ENCODE assay signal across 26 cellular contexts in the genomic region with DNA sequence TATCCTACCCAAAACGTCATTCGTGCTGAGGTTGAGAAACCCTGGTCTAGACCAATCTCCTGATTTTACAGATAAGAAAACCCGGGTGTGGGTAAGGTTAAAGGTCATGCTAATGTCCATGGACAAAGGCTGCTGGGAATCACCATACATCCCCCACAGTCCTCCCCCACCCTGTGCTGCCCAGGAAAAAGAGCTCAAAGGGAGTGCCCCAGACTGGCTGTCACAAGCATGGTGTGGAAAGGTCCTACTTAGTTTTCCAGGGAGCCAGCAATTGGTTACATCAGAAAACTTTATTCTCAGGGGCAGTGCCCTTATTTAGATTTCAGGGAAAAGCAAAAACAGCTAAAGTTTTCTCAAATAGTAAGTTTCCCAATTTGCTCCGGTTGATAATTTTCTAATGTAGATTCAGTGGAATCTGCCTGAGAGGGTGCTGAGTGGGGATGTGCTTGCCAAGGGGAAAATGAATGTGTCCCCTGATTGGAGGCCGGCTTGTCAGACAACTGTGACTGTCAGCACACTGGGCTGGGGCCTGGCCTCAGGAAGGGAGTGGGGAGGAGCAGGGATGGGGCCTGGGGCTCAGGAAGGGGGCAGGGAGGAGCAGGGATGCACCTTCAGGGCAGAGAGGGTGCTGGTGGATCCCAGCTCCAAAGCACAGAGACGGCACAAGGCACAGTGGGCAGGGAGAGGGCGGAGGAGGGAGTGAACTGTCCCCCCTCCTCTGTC.
"Had no signal": no experiment of that assay in that cellular context is flagged by ENCODE, and none has a peak within 500 bp of the region (broad histone marks: within the 10 kb centered on the region; RNA-seq: fewer than 3 reads in every experiment).

No MANE protein-coding gene starts in this region.

- H3K27me3 ChIP-seq: ascending aorta, Peyer's patch, SJSA1 had no signal

- H3K36me3 ChIP-seq: ascending aorta, Peyer's patch, SJSA1 had no signal

- H3K9me3 ChIP-seq: ascending aorta, body of pancreas, Peyer's patch, SJSA1 had no signal

- H3K4me1 Mint-ChIP-seq: activated B cell treated with CpG ODN at 0.5 μM for 24 hours; activated CD4-positive, alpha-beta T cell treated with anti-CD3 and anti-CD28 coated beads, Interleukin-2, amount 10 ng/mL, durations not matched to agents 24 days and 14 days; activated naive CD8-positive, alpha-beta T cell treated with anti-CD3 and anti-CD28 coated beads, Interleukin-2, amount 50 U/mL, for 24 hours had no signal

- H3K9me3 Mint-ChIP-seq: activated B cell treated with CpG ODN at 0.5 μM for 24 hours; activated CD4-positive, alpha-beta T cell treated with anti-CD3 and anti-CD28 coated beads, Interleukin-2, amount 10 ng/mL, durations not matched to agents 24 days and 14 days; activated naive CD4-positive, alpha-beta T cell treated with anti-CD3 and anti-CD28 coated beads, Interleukin-2, amount 50 U/mL, for 72 hours; activated naive CD8-positive, alpha-beta T cell treated with anti-CD3 and anti-CD28 coated beads, Interleukin-2, amount 50 U/mL, for 24 hours; activated T-cell treated with anti-CD3 and anti-CD28 coated beads, Interleukin-2, amount 50 U/mL, for 4 hours had no signal

- ATAC-seq: activated naive CD4-positive, alpha-beta T cell treated with anti-CD3 and anti-CD28 coated beads, Interleukin-2, amount 50 U/mL, for 72 hours; activated naive CD8-positive, alpha-beta T cell treated with anti-CD3 and anti-CD28 coated beads, Interleukin-2, amount 50 U/mL, for 24 hours; activated T-cell treated with anti-CD3 and anti-CD28 coated beads, Interleukin-2, amount 50 U/mL, for 4 hours; body of pancreas; SK-N-SH treated with all-trans-retinoic acid at 6 μM for 48 hours had no signal

- H3K36me3 Mint-ChIP-seq: activated naive CD4-positive, alpha-beta T cell treated with anti-CD3 and anti-CD28 coated beads, Interleukin-2, amount 50 U/mL, for 72 hours had no signal

- H3K27ac Mint-ChIP-seq: activated B cell treated with CpG ODN at 0.5 μM for 24 hours; activated CD4-positive, alpha-beta T cell treated with anti-CD3 and anti-CD28 coated beads, Interleukin-2, amount 10 ng/mL, durations not matched to agents 24 days and 14 days; activated naive CD4-positive, alpha-beta T cell treated with anti-CD3 and anti-CD28 coated beads, Interleukin-2, amount 50 U/mL, for 72 hours; activated naive CD8-positive, alpha-beta T cell treated with anti-CD3 and anti-CD28 coated beads, Interleukin-2, amount 50 U/mL, for 24 hours had no signal

- H3K27me3 Mint-ChIP-seq: activated CD4-positive, alpha-beta T cell treated with anti-CD3 and anti-CD28 coated beads, Interleukin-2, amount 10 ng/mL, durations not matched to agents 24 days and 14 days had no signal

- H3K4me3 Mint-ChIP-seq: activated B cell treated with CpG ODN at 0.5 μM for 24 hours; activated CD4-positive, alpha-beta T cell treated with anti-CD3 and anti-CD28 coated beads, Interleukin-2, amount 10 ng/mL, durations not matched to agents 24 days and 14 days; activated naive CD8-positive, alpha-beta T cell treated with anti-CD3 and anti-CD28 coated beads, Interleukin-2, amount 50 U/mL, for 24 hours; activated T-cell treated with anti-CD3 and anti-CD28 coated beads, Interleukin-2, amount 50 U/mL, for 4 hours had no signal

- H3K4me3 ChIP-seq: ascending aorta, body of pancreas, Peyer's patch, SJSA1 had no signal

- DNase-seq: activated B cell treated with CpG ODN at 0.5 μM for 24 hours; activated CD4-positive, alpha-beta T cell treated with anti-CD3 and anti-CD28 coated beads for 1 hour; activated CD4-positive, alpha-beta T cell treated with anti-CD3 and anti-CD28 coated beads, Interleukin-2, amount 10 ng/mL, durations not matched to agents 24 days and 14 days; activated CD4-positive, alpha-beta T cell treated with anti-CD3 and anti-CD28 coated beads, Interleukin-2, amount 50 U/mL, for 48 hours; activated CD8-positive, alpha-beta memory T cell treated with anti-CD3 and anti-CD28 coated beads for 24 hours; activated effector memory CD4-positive, alpha-beta T cell treated with anti-CD3 and anti-CD28 coated beads, Interleukin-2, amount 50 U/mL, for 16 hours; activated naive CD4-positive, alpha-beta T cell treated with Interleukin-2 at 50 U/mL for 16 hours; activated naive CD8-positive, alpha-beta T cell treated with anti-CD3 and anti-CD28 coated beads, Interleukin-2, amount 50 U/mL, for 24 hours; activated T-cell treated with anti-CD3 and anti-CD28 coated beads, Interleukin-2, amount 50 U/mL, for 4 hours; amniotic stem cell; body of pancreas; KG1; NCI-H1048; NCI-H146; NCI-H187 treated with DMSO at 0.1 percent for 48 hours; NCI-H2081 treated with DMSO at 0.1 percent for 48 hours; NCI-H446; OCI-M1; Peyer's patch; SHP77; SW 1271 had no signal

- H3K4me1 ChIP-seq: ascending aorta, body of pancreas, Peyer's patch had no signal

- H3K27ac ChIP-seq: ascending aorta, body of pancreas, Peyer's patch, RWPE1, SJSA1 had no signal
